ENCODE assay signal across 19 cellular contexts in genomic region chr3:12473503-12473902, GRCh38. TPM values are rescaled to one million over a fixed set of nuclear protein-coding genes. Genes with fewer than 3 reads are reported as not detected.
DNase-seq lines count a peak whose midpoint lies in the region; ATAC-seq and TF ChIP-seq lines count a peak whose summit lies in the region.
"Had no signal": no experiment of that assay in that cellular context is flagged by ENCODE, and none has a peak within 500 bp of the region (broad histone marks: within the 10 kb centered on the region; RNA-seq: fewer than 3 reads in every experiment).

No MANE protein-coding gene starts in this region.

- no peak overlapping the region for H3K4me3 ChIP-seq in CD4-positive, CD25-positive, alpha-beta regulatory T cell (ENCODE audit: low read depth, low read length)
- H3K4me3 ChIP-seq in uterus (no peak overlapping the region), neural progenitor cell (no peak overlapping the region), ovary (no peak overlapping the region)
- H3K4me3 ChIP-seq: BLaER1, GM12878, MG63, PC-9 had no signal

- H2AFZ ChIP-seq in neural progenitor cell (replicated peaks) = no peak overlapping the region
- H2AFZ ChIP-seq: PC-9 had no signal

- peak overlapping the region in 2 of 3 donors; percentile 65 to 78 for H3K27ac Mint-ChIP-seq in CD4-positive, CD25-positive, alpha-beta regulatory T cell
- peak overlapping the region; percentile 94 for H3K27ac Mint-ChIP-seq in T-helper 17 cell
- no peak overlapping the region for H3K27ac Mint-ChIP-seq in stimulated activated naive B cell treated with anti-CD40 and anti-IgM and Interleukin-4, amounts not matched to agents 10 μg/mL and 1 μg/mL and 100 μg/mL, for 72 hours
- no peak overlapping the region for H3K27ac Mint-ChIP-seq in neural progenitor cell
- H3K27ac Mint-ChIP-seq: CD8-positive, alpha-beta memory T cell; H9 had no signal

- no peaks in the 10 kb centered on the region for H3K27me3 Mint-ChIP-seq in CD4-positive, CD25-positive, alpha-beta regulatory T cell
- peaks cover 5% of the 10 kb centered on the region for H3K27me3 Mint-ChIP-seq in T-helper 17 cell
- H3K27me3 Mint-ChIP-seq in stimulated activated naive B cell treated with anti-CD40 and anti-IgM and Interleukin-4, amounts not matched to agents 10 μg/mL and 1 μg/mL and 100 μg/mL, for 72 hours = peaks cover 5 to 34% of the 10 kb centered on the region in 2 donors
- H3K27me3 Mint-ChIP-seq in neural progenitor cell (ENCODE audit: insufficient read depth, low read depth) = peaks cover 3% of the 10 kb centered on the region

- H3K79me2 ChIP-seq in neural progenitor cell (ENCODE audit: low read depth) = no peaks in the 10 kb centered on the region

- WGBS in ovary, 3 donors = 89 to 97% (median 96%) methylated on average over 9 of the region's 9 CpGs

- intact Hi-C loops in uterus (cut with DNase I; ENCODE audit: low total_unique reads) = no loop called here
- intact Hi-C loops in ovary (cut with DNase I) = loop anchor here in 1 of 4 donors (10.0 kb wide), 1 partner anchor 189 kb away; the partner anchor contains the start of gene PPARG

- no peak for TF ChIP-seq CTCF in AG09319 (IDR thresholded peaks at IDR 0.05; ENCODE audit: low read depth, low read length)
- TF ChIP-seq CTCF in uterus (IDR thresholded peaks at IDR 0.05) = no peak
- no peak for TF ChIP-seq CTCF in neural progenitor cell (IDR thresholded peaks at IDR 0.05)
- TF ChIP-seq CTCF in ovary (IDR thresholded peaks at IDR 0.05) = no peak

- no peak overlapping the region for H3K4me3 Mint-ChIP-seq in CD4-positive, CD25-positive, alpha-beta regulatory T cell
- H3K4me3 Mint-ChIP-seq in T-helper 17 cell (no peak overlapping the region), neural progenitor cell (no peak overlapping the region)
- no peak overlapping the region for H3K4me3 Mint-ChIP-seq in stimulated activated naive B cell treated with anti-CD40 and anti-IgM and Interleukin-4, amounts not matched to agents 10 μg/mL and 1 μg/mL and 100 μg/mL, for 72 hours
- H3K4me3 Mint-ChIP-seq: CD8-positive, alpha-beta memory T cell; H9 had no signal

- peaks cover 3 to 25% (median 17%) of the 10 kb centered on the region in 4 donors for H3K4me1 Mint-ChIP-seq in CD4-positive, CD25-positive, alpha-beta regulatory T cell
- H3K4me1 Mint-ChIP-seq in T-helper 17 cell (peaks cover 18% of the 10 kb centered on the region), neural progenitor cell (peaks cover 6% of the 10 kb centered on the region)
- H3K4me1 Mint-ChIP-seq in stimulated activated naive B cell treated with anti-CD40 and anti-IgM and Interleukin-4, amounts not matched to agents 10 μg/mL and 1 μg/mL and 100 μg/mL, for 72 hours = peaks cover 8 to 11% of the 10 kb centered on the region in 2 donors

- H3K9me3 ChIP-seq in CD4-positive, CD25-positive, alpha-beta regulatory T cell (ENCODE audit: control insufficient read depth in 2 of 2, low read length in 2 of 2) = no peaks in the 10 kb centered on the region
- H3K9me3 ChIP-seq in T-helper 17 cell (ENCODE audit: control insufficient read depth, low read length, poor library complexity, severe bottlenecking) (no peaks in the 10 kb centered on the region), uterus (no peaks in the 10 kb centered on the region), neural progenitor cell (ENCODE audit: low read depth) (no peaks in the 10 kb centered on the region), ovary (no peaks in the 10 kb centered on the region)
- H3K9me3 ChIP-seq: BLaER1, MG63 had no signal

- no peak overlapping the region for H3K4me2 ChIP-seq in neural progenitor cell
- H3K4me2 ChIP-seq: BLaER1, PC-9 had no signal

- DNase-seq in AG09319 (ENCODE audit: extremely low read depth, low read depth) (peak; percentile 32), T-helper 17 cell (no peak), fibroblast of the conjunctiva (ENCODE audit: low read depth) (peak; percentile 53), uterus (no peak), neural progenitor cell (ENCODE audit: low spot score) (no peak), ovary (no peak)
- DNase-seq in CD4-positive, CD25-positive, alpha-beta regulatory T cell = peak in 1 of 3 donors; percentile 38
- DNase-seq in stimulated activated naive B cell treated with anti-CD40 and anti-IgM and Interleukin-4, amounts not matched to agents 10 μg/mL and 1 μg/mL and 100 μg/mL, for 72 hours = no peak
- DNase-seq: CD8-positive, alpha-beta memory T cell; DMS79 treated with DMSO at 0.1 percent for 48 hours; H9; MG63; NCI-H1092 treated with DMSO at 0.1 percent for 48 hours; NCI-H2081 treated with DMSO at 0.1 percent for 48 hours; NCI-H510A treated with DMSO at 0.1 percent for 48 hours; NCI-H82; PC-9 had no signal

- no peaks in the 10 kb centered on the region for H3K36me3 Mint-ChIP-seq in CD4-positive, CD25-positive, alpha-beta regulatory T cell
- H3K36me3 Mint-ChIP-seq in T-helper 17 cell (ENCODE audit: low read depth) (no peaks in the 10 kb centered on the region), neural progenitor cell (no peaks in the 10 kb centered on the region)
- H3K36me3 Mint-ChIP-seq in stimulated activated naive B cell treated with anti-CD40 and anti-IgM and Interleukin-4, amounts not matched to agents 10 μg/mL and 1 μg/mL and 100 μg/mL, for 72 hours = no peaks in the 10 kb centered on the region
- H3K36me3 Mint-ChIP-seq: CD8-positive, alpha-beta memory T cell had no signal

- no peaks in the 10 kb centered on the region for H3K27me3 ChIP-seq in CD4-positive, CD25-positive, alpha-beta regulatory T cell (ENCODE audit: control insufficient read depth, insufficient read depth, low read length)
- H3K27me3 ChIP-seq in uterus (no peaks in the 10 kb centered on the region), neural progenitor cell (no peaks in the 10 kb centered on the region), ovary (no peaks in the 10 kb centered on the region)
- H3K27me3 ChIP-seq: BLaER1, MG63 had no signal

- ATAC-seq in CD4-positive, CD25-positive, alpha-beta regulatory T cell (ENCODE audit: low read depth in 2 of 2) = peak in 1 of 2 donors; percentile 29
- no peak for ATAC-seq in T-helper 17 cell
- no peak for ATAC-seq in stimulated activated naive B cell treated with anti-CD40 and anti-IgM and Interleukin-4, amounts not matched to agents 10 μg/mL and 1 μg/mL and 100 μg/mL, for 72 hours (replicated peaks)
- ATAC-seq: GM12878 had no signal

- no peaks in the 10 kb centered on the region for H3F3A ChIP-seq in neural progenitor cell (ENCODE audit: low read depth)

- H3K27ac ChIP-seq in CD4-positive, CD25-positive, alpha-beta regulatory T cell (ENCODE audit: insufficient read depth, low read length, poor library complexity, severe bottlenecking) = no peak overlapping the region
- H3K27ac ChIP-seq in uterus (no peak overlapping the region), neural progenitor cell (no peak overlapping the region), ovary (no peak overlapping the region)
- H3K27ac ChIP-seq: BLaER1 had no signal

- TF ChIP-seq POLR2A in uterus (IDR thresholded peaks at IDR 0.05) (no peak), ovary (IDR thresholded peaks at IDR 0.05) (no peak)

- H3K4me1 ChIP-seq in CD4-positive, CD25-positive, alpha-beta regulatory T cell (ENCODE audit: control insufficient read depth, insufficient read depth, low read length, poor library complexity, severe bottlenecking) = peaks cover 25% of the 10 kb centered on the region
- H3K4me1 ChIP-seq in uterus (no peaks in the 10 kb centered on the region), neural progenitor cell (no peaks in the 10 kb centered on the region), ovary (ENCODE audit: insufficient read depth) (peaks cover 3% of the 10 kb centered on the region)

- H3K9me3 Mint-ChIP-seq in CD4-positive, CD25-positive, alpha-beta regulatory T cell = no peaks in the 10 kb centered on the region
- no peaks in the 10 kb centered on the region for H3K9me3 Mint-ChIP-seq in stimulated activated naive B cell treated with anti-CD40 and anti-IgM and Interleukin-4, amounts not matched to agents 10 μg/mL and 1 μg/mL and 100 μg/mL, for 72 hours
- no peaks in the 10 kb centered on the region for H3K9me3 Mint-ChIP-seq in neural progenitor cell
- H3K9me3 Mint-ChIP-seq: CD8-positive, alpha-beta memory T cell; H9 had no signal

- H3K9ac ChIP-seq in neural progenitor cell = no peak overlapping the region
- H3K9ac ChIP-seq: BLaER1 had no signal

- TF ChIP-seq EP300 in ovary (IDR thresholded peaks at IDR 0.05) = no peak

- no peaks in the 10 kb centered on the region for H4K20me1 ChIP-seq in neural progenitor cell (ENCODE audit: low read depth)
- H4K20me1 ChIP-seq: BLaER1 had no signal

- H3K36me3 ChIP-seq in CD4-positive, CD25-positive, alpha-beta regulatory T cell (ENCODE audit: control insufficient read depth, insufficient read depth, low read length) = no peaks in the 10 kb centered on the region
- H3K36me3 ChIP-seq in uterus = no peaks in the 10 kb centered on the region
- no peaks in the 10 kb centered on the region for H3K36me3 ChIP-seq in neural progenitor cell
- H3K36me3 ChIP-seq in ovary = no peaks in the 10 kb centered on the region
- H3K36me3 ChIP-seq: BLaER1, MG63 had no signal

RNA-seq across cellular contexts. Expression of gene TSEN2, which starts 10.8 kb away (rescaled TPM):
- 7.8 TPM for total RNA-seq in CD4-positive, CD25-positive, alpha-beta regulatory T cell
- 10 to 100 TPM in 2 of 4 donors, 1 to 10 TPM in 2; 8.2 to 14.9 (median 12.1) TPM for polyA plus RNA-seq in CD4-positive, CD25-positive, alpha-beta regulatory T cell
- total RNA-seq in T-helper 17 cell = 10 to 100 TPM in 1 of 2 donors, 1 to 10 TPM in 1; 9.1 to 12.5 TPM
- total RNA-seq in uterus = 10 to 100 TPM; 10.3 to 37.8 (median 20.4) TPM
- total RNA-seq in neural progenitor cell (ENCODE audit: low replicate concordance) = 20.4 and 21.3 TPM in 2 replicates
- total RNA-seq in ovary = 10 to 100 TPM; 18.1 to 27.4 (median 23.5) TPM
- 10 to 100 TPM; 13.2 to 17.2 TPM for polyA plus RNA-seq in ovary

Comparison
In these comparisons a context has a peak if more than half of its experiments do, and no peak if none do; other contexts are left out.
1. DNase-seq: peak in AG09319 (single experiment) and fibroblast of the conjunctiva (single experiment); none in T-helper 17 cell (0 of 3), uterus (0 of 2), stimulated activated naive B cell treated with anti-CD40 and anti-IgM and Interleukin-4, amounts not matched to agents 10 μg/mL and 1 μg/mL and 100 μg/mL, for 72 hours (single experiment), neural progenitor cell (single experiment) and ovary (0 of 5).
2. H3K27ac Mint-ChIP-seq: peak in CD4-positive, CD25-positive, alpha-beta regulatory T cell (2 of 3) and T-helper 17 cell (single experiment); none in stimulated activated naive B cell treated with anti-CD40 and anti-IgM and Interleukin-4, amounts not matched to agents 10 μg/mL and 1 μg/mL and 100 μg/mL, for 72 hours (single experiment) and neural progenitor cell (single experiment).